13 cellular contexts compared by ENCODE assay signal in the genomic region with DNA sequence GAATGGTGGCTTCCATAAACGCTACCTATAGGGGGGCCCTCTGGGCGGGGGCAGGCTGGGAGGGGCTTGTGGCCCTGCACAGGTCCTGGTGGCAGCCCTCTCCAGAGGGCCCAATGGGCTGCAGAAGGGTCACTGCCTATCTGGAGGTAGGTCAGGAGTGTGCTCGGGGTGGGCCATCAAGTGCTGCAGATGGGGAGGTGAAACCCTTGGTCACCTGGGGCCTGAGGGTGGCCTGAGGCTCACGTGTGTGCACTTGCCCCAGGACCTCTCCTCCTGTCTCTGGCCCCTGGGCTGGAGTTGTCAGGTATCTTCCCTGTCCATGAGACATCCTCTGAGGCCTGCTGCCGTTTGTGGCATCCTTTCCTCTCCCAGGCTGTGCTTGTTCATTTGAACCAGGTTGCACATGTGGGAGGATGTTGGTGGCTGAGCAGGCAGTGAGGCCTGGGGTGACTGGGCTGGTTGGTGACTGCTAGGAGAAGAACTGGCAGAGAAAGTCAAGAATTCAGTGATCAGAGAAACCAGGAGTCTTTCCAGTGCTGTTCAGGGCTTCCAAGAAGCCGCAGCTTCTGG. TPM values are rescaled to one million over a fixed set of nuclear protein-coding genes. Genes with fewer than 3 reads are reported as not detected.
DNase-seq lines count a peak whose midpoint lies in the region; ATAC-seq and TF ChIP-seq lines count a peak whose summit lies in the region.
"Had no signal": no experiment of that assay in that cellular context is flagged by ENCODE, and none has a peak within 500 bp of the region (broad histone marks: within the 10 kb centered on the region; RNA-seq: fewer than 3 reads in every experiment).

No MANE protein-coding gene starts in this region.

- ATAC-seq in central memory CD8-positive, alpha-beta T cell (replicated peaks; ENCODE audit: extremely low read depth, poor library complexity, severe bottlenecking): no peak
- no peak for ATAC-seq in HG03432 (IDR thresholded peaks at IDR 0.05; ENCODE audit: unreplicated experiment)

- H3K27ac Mint-ChIP-seq in H9 (peak overlapping the region in 2 of 3 experiments; percentile 7 to 33; a peak in 1 of 7 replicates), progenitor cell of endocrine pancreas (peak overlapping the region; percentile 59)
- H3K27ac Mint-ChIP-seq in central memory CD8-positive, alpha-beta T cell (ENCODE audit: low read depth): peak overlapping the region; percentile 2

- peaks cover 86 to 100% (median 98%) of the 10 kb centered on the region in 11 experiments for H3K36me3 ChIP-seq in BLaER1 treated with 17β-estradiol and CSF1 and Interleukin-3, amounts not matched to agents 10 nM and 100 nM

- H3K36me3 Mint-ChIP-seq in H9 (ENCODE audit: insufficient read depth in 1 of 3, low read depth in 3 of 3) (peaks cover 36 to 87% (median 58%) of the 10 kb centered on the region in 3 experiments; a peak in 6 of 7 replicates), progenitor cell of endocrine pancreas (ENCODE audit: insufficient read depth) (peaks cover 33% of the 10 kb centered on the region)
- H3K36me3 Mint-ChIP-seq in central memory CD8-positive, alpha-beta T cell (ENCODE audit: insufficient read depth): peaks cover 72% of the 10 kb centered on the region

- no peak overlapping the region for H2BK12ac ChIP-seq in H9 (ENCODE audit: insufficient read length, low read depth, low read length)

- no peak overlapping the region for H3K4me3 Mint-ChIP-seq in H9
- H3K4me3 Mint-ChIP-seq in central memory CD8-positive, alpha-beta T cell: no peak overlapping the region
- H3K4me3 Mint-ChIP-seq in progenitor cell of endocrine pancreas (ENCODE audit: low read depth): no peak overlapping the region

- no peak overlapping the region for H2BK5ac ChIP-seq in H9 (ENCODE audit: insufficient read length, low read length)

- no peaks in the 10 kb centered on the region for H3K27me3 ChIP-seq in BLaER1 treated with 17β-estradiol and CSF1 and Interleukin-3, amounts not matched to agents 10 nM and 100 nM
- H3K27me3 ChIP-seq in H9 (ENCODE audit: insufficient read depth, low read length): no peaks in the 10 kb centered on the region

- no CpG with 5 or more reads among the region's 6 CpGs for WGBS in H9 (ENCODE audit: extremely low coverage, insufficient read length, low lambda C conversion rate)

- peaks cover 10 to 12% of the 10 kb centered on the region in 2 experiments for H3K4me1 Mint-ChIP-seq in H9
- peaks cover 20% of the 10 kb centered on the region for H3K4me1 Mint-ChIP-seq in central memory CD8-positive, alpha-beta T cell
- peaks cover 4% of the 10 kb centered on the region for H3K4me1 Mint-ChIP-seq in progenitor cell of endocrine pancreas (ENCODE audit: low read depth)

- H3K79me2 ChIP-seq in H9 (ENCODE audit: insufficient read depth, low read length): no peaks in the 10 kb centered on the region

- H2BK15ac ChIP-seq in H9 (ENCODE audit: low read depth, low read length): no peak overlapping the region

- no peak overlapping the region for H4K5ac ChIP-seq in H9 (ENCODE audit: insufficient read length, low read depth, low read length)

- no peak overlapping the region for H2BK120ac ChIP-seq in H9 (ENCODE audit: low read depth, low read length, poor library complexity, severe bottlenecking)

- H3K23ac ChIP-seq in H9 (ENCODE audit: insufficient read length, low read depth, low read length): no peak overlapping the region

- no peak overlapping the region for H3K18ac ChIP-seq in H9 (ENCODE audit: insufficient read length, low read depth, low read length)

- H3K4me2 ChIP-seq in BLaER1 treated with 17β-estradiol and CSF1 and Interleukin-3, amounts not matched to agents 10 nM and 100 nM: peak overlapping the region; percentile 91 to 98 (median 94)
- H3K4me2 ChIP-seq in H9 (ENCODE audit: insufficient read depth, insufficient read length, low read length): no peak overlapping the region

- peaks cover 49 to 100% (median 98%) of the 10 kb centered on the region in 11 experiments for H4K20me1 ChIP-seq in BLaER1 treated with 17β-estradiol and CSF1 and Interleukin-3, amounts not matched to agents 10 nM and 100 nM
- H4K20me1 ChIP-seq in H9 (ENCODE audit: control insufficient read depth, insufficient read depth, insufficient read length): no peaks in the 10 kb centered on the region

- no peak overlapping the region for H3K4ac ChIP-seq in H9 (ENCODE audit: low read depth, low read length)

- H3K23me2 ChIP-seq in H9 (ENCODE audit: insufficient read length, low read depth, low read length, poor library complexity, severe bottlenecking): no peaks in the 10 kb centered on the region

- peaks cover 99 to 100% (median 100%) of the 10 kb centered on the region in 10 experiments for H3K4me1 ChIP-seq in BLaER1 treated with 17β-estradiol and CSF1 and Interleukin-3, amounts not matched to agents 10 nM and 100 nM
- peaks cover 2% of the 10 kb centered on the region; the same call in 1 of the 2 replicates for H3K4me1 ChIP-seq in H9 (ENCODE audit: insufficient read depth, low read length)
- H3K4me1 ChIP-seq: HAP-1 had no signal

- H2BK20ac ChIP-seq in H9 (ENCODE audit: low read depth, low read length, poor library complexity, severe bottlenecking): no peak overlapping the region

- H2AFZ ChIP-seq in H9 (ENCODE audit: low read length): no peak overlapping the region

- H4K91ac ChIP-seq in H9 (ENCODE audit: insufficient read length, low read depth, low read length): no peak overlapping the region

- no peak for TF ChIP-seq CTCF in H9 (conservative IDR thresholded peaks at IDR 0.05)
- no peak for TF ChIP-seq CTCF in progenitor cell of endocrine pancreas (IDR thresholded peaks at IDR 0.05; ENCODE audit: unreplicated experiment)

- 0 out of 20 replicates have a peak overlapping the region, but pooled peaks of 2 of the 10 experiments have one; percentile 9 to 15 for H3K4me3 ChIP-seq in BLaER1 treated with 17β-estradiol and CSF1 and Interleukin-3, amounts not matched to agents 10 nM and 100 nM
- H3K4me3 ChIP-seq: HAP-1 had no signal

- H3K27me3 Mint-ChIP-seq in H9 (ENCODE audit: low read depth) (no peaks in the 10 kb centered on the region), progenitor cell of endocrine pancreas (no peaks in the 10 kb centered on the region)
- H3K27me3 Mint-ChIP-seq in central memory CD8-positive, alpha-beta T cell: no peaks in the 10 kb centered on the region

- H3K27ac ChIP-seq in BLaER1 treated with 17β-estradiol and CSF1 and Interleukin-3, amounts not matched to agents 10 nM and 100 nM: peak overlapping the region in 10 of 11 experiments; percentile 51 to 81 (median 71); a peak in 18 of 22 replicates
- H3K27ac ChIP-seq in H9 (ENCODE audit: insufficient read length, low read depth, low read length): no peak overlapping the region

- peak overlapping the region in 10 of 11 experiments; percentile 9 to 71 (median 62); a peak in 17 of 22 replicates for H3K9ac ChIP-seq in BLaER1 treated with 17β-estradiol and CSF1 and Interleukin-3, amounts not matched to agents 10 nM and 100 nM
- no peak overlapping the region for H3K9ac ChIP-seq in H9 (ENCODE audit: extremely low read depth, insufficient read length, low read length)

- H3T11ph ChIP-seq in H9 (ENCODE audit: low read length): no peak overlapping the region

- no peak overlapping the region for H3K14ac ChIP-seq in H9 (ENCODE audit: insufficient read depth, low read length)

- H3K56ac ChIP-seq in H9 (ENCODE audit: insufficient read length, low read depth, low read length): no peak overlapping the region

- no peaks in the 10 kb centered on the region for H3K79me1 ChIP-seq in H9 (ENCODE audit: insufficient read depth, low read depth, low read length, poor library complexity, severe bottlenecking)

- no peaks in the 10 kb centered on the region for H3K9me3 ChIP-seq in BLaER1 treated with 17β-estradiol and CSF1 and Interleukin-3, amounts not matched to agents 10 nM and 100 nM (replicated peaks in 1 of 11)
- no peaks in the 10 kb centered on the region for H3K9me3 ChIP-seq in H9 (ENCODE audit: control insufficient read depth, low read depth, low read length)
- H3K9me3 ChIP-seq: HAP-1 had no signal

- H3K9me3 Mint-ChIP-seq in H9: no peaks in the 10 kb centered on the region
- H3K9me3 Mint-ChIP-seq in central memory CD8-positive, alpha-beta T cell: no peaks in the 10 kb centered on the region
- H3K9me3 Mint-ChIP-seq in progenitor cell of endocrine pancreas (ENCODE audit: low read depth): no peaks in the 10 kb centered on the region

- H2AK5ac ChIP-seq in H9 (ENCODE audit: insufficient read length, low read length): no peak overlapping the region

- no peak overlapping the region for H4K8ac ChIP-seq in H9 (replicated peaks; ENCODE audit: insufficient read length, low read depth, low read length)

- intact Hi-C loops in posterior vena cava (cut with DNase I): loop anchor here in 1 of 2 donors (10.0 kb wide), 1 partner anchor 408 kb away; no protein-coding TSS in a partner anchor

- DNase-seq in H9 (no peak), progenitor cell of endocrine pancreas (ENCODE audit: low spot score, unreplicated experiment) (no peak), posterior vena cava (ENCODE audit: low spot score) (no peak), DMS79 treated with DMSO at 0.1 percent for 48 hours (lab: John Stamatoyannopoulos, UW) (no peak)
- DNase-seq in central memory CD8-positive, alpha-beta T cell (ENCODE audit: low spot score in 2 of 2): no peak
- DNase-seq: GF-D8; stimulated activated CD4-positive, alpha-beta T cell treated with anti-CD3 and anti-CD28 coated beads, Interleukin-2, amount 100 ng/mL, for 24 hours had no signal

RNA-seq across cellular contexts. Expression of gene SH2D4B, which starts 21.1 kb away (rescaled TPM):
- 0.07 TPM in 1 of 2 replicates, not detected in the other for total RNA-seq in H9 (2021)
- 0.11 and 0.12 TPM in 2 replicates for total RNA-seq in progenitor cell of endocrine pancreas
- under 1 TPM in 1 of 2 donors, not detected in 1; 0.10 TPM for total RNA-seq in posterior vena cava
- total RNA-seq: fibroblast of lung, M059J, pulmonary artery endothelial cell had no signal

Comparison
In these comparisons a context has a peak if more than half of its experiments do, and no peak if none do; other contexts are left out.
1. H3K27ac Mint-ChIP-seq: peak in every context shown above with its lines; median percentile 59 in progenitor cell of endocrine pancreas; 20 in H9; 2 in central memory CD8-positive, alpha-beta T cell.